1 cellular context compared by ENCODE assay signal in the genomic region with DNA sequence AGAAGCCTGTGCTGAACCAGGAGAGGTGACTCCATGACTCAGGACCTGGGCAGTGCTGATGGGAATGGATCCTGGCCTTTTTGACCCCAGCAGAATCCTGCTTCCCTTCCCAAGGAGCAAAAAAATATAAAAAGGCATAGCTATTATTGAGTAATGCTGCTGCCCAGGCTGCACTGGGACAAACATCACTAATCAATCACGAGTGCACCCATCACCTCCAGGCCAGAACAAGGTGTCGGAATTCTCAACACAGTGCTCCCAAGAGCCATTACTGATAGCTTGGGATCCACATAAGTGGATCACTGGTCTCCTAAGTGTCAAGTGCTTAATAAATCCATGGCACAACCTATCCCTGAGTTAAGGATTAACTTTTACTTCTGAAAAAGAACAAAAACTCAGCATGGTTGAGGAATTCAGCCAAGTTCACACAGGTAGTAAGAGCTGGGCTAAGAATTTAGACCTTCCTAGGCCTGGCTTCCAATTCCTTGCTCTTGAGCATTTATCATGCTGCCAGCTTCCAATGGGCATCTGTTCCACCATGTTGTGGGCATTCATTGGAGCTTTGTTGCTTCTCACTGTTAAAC.
TF ChIP-seq lines count a peak whose summit lies in the region.

No MANE protein-coding gene starts in this region.

TF ChIP-seq in A549, 52 proteins besides CTCF, POLR2A, EP300 and RAD21:
- no peak for TF ChIP-seq NR3C1 (IDR thresholded peaks at IDR 0.05)
